ENCODE assay signal across 1 cellular context in genomic region chr13:47858042-47858677, GRCh38.
A peak's percentile ranks its signal among the peaks of the same experiment; 100 is the strongest.
TF ChIP-seq lines count a peak whose summit lies in the region.

No MANE protein-coding gene starts in this region.

TF ChIP-seq in HepG2, 621 proteins besides CTCF, POLR2A, EP300 and RAD21 (continued from another document):
- TF ChIP-seq, protein P1, sequence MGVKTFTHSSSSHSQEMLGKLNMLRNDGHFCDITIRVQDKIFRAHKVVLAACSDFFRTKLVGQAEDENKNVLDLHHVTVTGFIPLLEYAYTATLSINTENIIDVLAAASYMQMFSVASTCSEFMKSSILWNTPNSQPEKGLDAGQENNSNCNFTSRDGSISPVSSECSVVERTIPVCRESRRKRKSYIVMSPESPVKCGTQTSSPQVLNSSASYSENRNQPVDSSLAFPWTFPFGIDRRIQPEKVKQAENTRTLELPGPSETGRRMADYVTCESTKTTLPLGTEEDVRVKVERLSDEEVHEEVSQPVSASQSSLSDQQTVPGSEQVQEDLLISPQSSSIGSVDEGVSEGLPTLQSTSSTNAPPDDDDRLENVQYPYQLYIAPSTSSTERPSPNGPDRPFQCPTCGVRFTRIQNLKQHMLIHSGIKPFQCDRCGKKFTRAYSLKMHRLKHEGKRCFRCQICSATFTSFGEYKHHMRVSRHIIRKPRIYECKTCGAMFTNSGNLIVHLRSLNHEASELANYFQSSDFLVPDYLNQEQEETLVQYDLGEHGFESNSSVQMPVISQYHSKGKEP (CRISPR knock-in tag; IDR thresholded peaks at IDR 0.05): no peak
- no peak for TF ChIP-seq KLF6 (CRISPR knock-in tag; IDR thresholded peaks at IDR 0.05)
- no peak for TF ChIP-seq ZNF232 (CRISPR knock-in tag; IDR thresholded peaks at IDR 0.05; ENCODE audit: borderline replicate concordance)
- TF ChIP-seq ZNF34 (CRISPR knock-in tag; IDR thresholded peaks at IDR 0.05; ENCODE audit: borderline replicate concordance): no peak
- TF ChIP-seq ZBTB2 (CRISPR knock-in tag; IDR thresholded peaks at IDR 0.05; ENCODE audit: low read depth): no peak
- TF ChIP-seq, protein P2, sequence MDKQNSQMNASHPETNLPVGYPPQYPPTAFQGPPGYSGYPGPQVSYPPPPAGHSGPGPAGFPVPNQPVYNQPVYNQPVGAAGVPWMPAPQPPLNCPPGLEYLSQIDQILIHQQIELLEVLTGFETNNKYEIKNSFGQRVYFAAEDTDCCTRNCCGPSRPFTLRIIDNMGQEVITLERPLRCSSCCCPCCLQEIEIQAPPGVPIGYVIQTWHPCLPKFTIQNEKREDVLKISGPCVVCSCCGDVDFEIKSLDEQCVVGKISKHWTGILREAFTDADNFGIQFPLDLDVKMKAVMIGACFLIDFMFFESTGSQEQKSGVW (CRISPR knock-in tag; IDR thresholded peaks at IDR 0.05; ENCODE audit: borderline replicate concordance): no peak
- TF ChIP-seq FLYWCH1 (CRISPR knock-in tag; IDR thresholded peaks at IDR 0.05): no peak
- TF ChIP-seq TCF12 (IDR thresholded peaks at IDR 0.05): no peak
- no peak for TF ChIP-seq TCF12 (CRISPR knock-in tag; IDR thresholded peaks at IDR 0.05)
- TF ChIP-seq, protein P3, sequence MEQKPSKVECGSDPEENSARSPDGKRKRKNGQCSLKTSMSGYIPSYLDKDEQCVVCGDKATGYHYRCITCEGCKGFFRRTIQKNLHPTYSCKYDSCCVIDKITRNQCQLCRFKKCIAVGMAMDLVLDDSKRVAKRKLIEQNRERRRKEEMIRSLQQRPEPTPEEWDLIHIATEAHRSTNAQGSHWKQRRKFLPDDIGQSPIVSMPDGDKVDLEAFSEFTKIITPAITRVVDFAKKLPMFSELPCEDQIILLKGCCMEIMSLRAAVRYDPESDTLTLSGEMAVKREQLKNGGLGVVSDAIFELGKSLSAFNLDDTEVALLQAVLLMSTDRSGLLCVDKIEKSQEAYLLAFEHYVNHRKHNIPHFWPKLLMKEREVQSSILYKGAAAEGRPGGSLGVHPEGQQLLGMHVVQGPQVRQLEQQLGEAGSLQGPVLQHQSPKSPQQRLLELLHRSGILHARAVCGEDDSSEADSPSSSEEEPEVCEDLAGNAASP (CRISPR knock-in tag; IDR thresholded peaks at IDR 0.05; ENCODE audit: borderline replicate concordance): no peak
- TF ChIP-seq KLF11 (CRISPR knock-in tag; IDR thresholded peaks at IDR 0.05): no peak
- no peak for TF ChIP-seq NR3C1 (CRISPR knock-in tag; IDR thresholded peaks at IDR 0.05)
- TF ChIP-seq NCOA5 (CRISPR knock-in tag; IDR thresholded peaks at IDR 0.05): no peak
- TF ChIP-seq SOX5 (CRISPR knock-in tag; IDR thresholded peaks at IDR 0.05; ENCODE audit: borderline replicate concordance): 0 out of 2 replicates have a peak, but pooled peaks have one; percentile 20
- TF ChIP-seq ASH2L (IDR thresholded peaks at IDR 0.05; ENCODE audit: insufficient read length, low read depth, low read length): peak; percentile 25
- TF ChIP-seq, protein P4, sequence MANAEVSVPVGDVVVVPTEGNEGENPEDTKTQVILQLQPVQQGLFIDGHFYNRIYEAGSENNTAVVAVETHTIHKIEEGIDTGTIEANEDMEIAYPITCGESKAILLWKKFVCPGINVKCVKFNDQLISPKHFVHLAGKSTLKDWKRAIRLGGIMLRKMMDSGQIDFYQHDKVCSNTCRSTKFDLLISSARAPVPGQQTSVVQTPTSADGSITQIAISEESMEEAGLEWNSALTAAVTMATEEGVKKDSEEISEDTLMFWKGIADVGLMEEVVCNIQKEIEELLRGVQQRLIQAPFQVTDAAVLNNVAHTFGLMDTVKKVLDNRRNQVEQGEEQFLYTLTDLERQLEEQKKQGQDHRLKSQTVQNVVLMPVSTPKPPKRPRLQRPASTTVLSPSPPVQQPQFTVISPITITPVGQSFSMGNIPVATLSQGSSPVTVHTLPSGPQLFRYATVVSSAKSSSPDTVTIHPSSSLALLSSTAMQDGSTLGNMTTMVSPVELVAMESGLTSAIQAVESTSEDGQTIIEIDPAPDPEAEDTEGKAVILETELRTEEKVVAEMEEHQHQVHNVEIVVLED (CRISPR knock-in tag; IDR thresholded peaks at IDR 0.05; ENCODE audit: borderline replicate concordance): no peak
- TF ChIP-seq FOSL2 (CRISPR knock-in tag; IDR thresholded peaks at IDR 0.05): no peak
- TF ChIP-seq POGZ (CRISPR knock-in tag; IDR thresholded peaks at IDR 0.05): 0 out of 2 replicates have a peak, but pooled peaks have one; percentile 33
- no peak for TF ChIP-seq ZNF230 (CRISPR knock-in tag; IDR thresholded peaks at IDR 0.05)
- no peak for TF ChIP-seq TSC22D2 (CRISPR knock-in tag; IDR thresholded peaks at IDR 0.05; ENCODE audit: borderline replicate concordance)
- peak; percentile 53 for TF ChIP-seq ZNF644 (CRISPR knock-in tag; IDR thresholded peaks at IDR 0.05; ENCODE audit: low read depth)
- TF ChIP-seq RBAK (CRISPR knock-in tag; IDR thresholded peaks at IDR 0.05): no peak
- TF ChIP-seq ZNF550 (CRISPR knock-in tag; IDR thresholded peaks at IDR 0.05; ENCODE audit: borderline replicate concordance): no peak
- TF ChIP-seq ZMAT3 (CRISPR knock-in tag; conservative IDR thresholded peaks at IDR 0.05): no peak
- no peak for TF ChIP-seq STAT6 (CRISPR knock-in tag; IDR thresholded peaks at IDR 0.05; ENCODE audit: borderline replicate concordance)
- peak; percentile 31; the same call in 1 of the 2 replicates for TF ChIP-seq ZMYM4 (CRISPR knock-in tag; IDR thresholded peaks at IDR 0.05)
- TF ChIP-seq AGO2 (optimal IDR thresholded peaks at IDR 0.05; ENCODE audit: low read depth, low read length): no peak
- no peak for TF ChIP-seq SNAPC5 (CRISPR knock-in tag; IDR thresholded peaks at IDR 0.05; ENCODE audit: borderline replicate concordance)
- TF ChIP-seq ZBTB42 (CRISPR knock-in tag; IDR thresholded peaks at IDR 0.05): no peak
- no peak for TF ChIP-seq ZNF383 (CRISPR knock-in tag; IDR thresholded peaks at IDR 0.05; ENCODE audit: borderline replicate concordance)
- TF ChIP-seq PPARG (CRISPR knock-in tag; conservative IDR thresholded peaks at IDR 0.05): no peak
- TF ChIP-seq AKAP8 (CRISPR knock-in tag; IDR thresholded peaks at IDR 0.05): no peak
- no peak for TF ChIP-seq MTA3 (CRISPR knock-in tag; IDR thresholded peaks at IDR 0.05)
- no peak for TF ChIP-seq HNRNPH1 (optimal IDR thresholded peaks at IDR 0.05; ENCODE audit: low read depth, low read length)
- TF ChIP-seq ZNF10 (CRISPR knock-in tag; IDR thresholded peaks at IDR 0.05; ENCODE audit: borderline replicate concordance, low read depth): no peak
- TF ChIP-seq, protein P5, sequence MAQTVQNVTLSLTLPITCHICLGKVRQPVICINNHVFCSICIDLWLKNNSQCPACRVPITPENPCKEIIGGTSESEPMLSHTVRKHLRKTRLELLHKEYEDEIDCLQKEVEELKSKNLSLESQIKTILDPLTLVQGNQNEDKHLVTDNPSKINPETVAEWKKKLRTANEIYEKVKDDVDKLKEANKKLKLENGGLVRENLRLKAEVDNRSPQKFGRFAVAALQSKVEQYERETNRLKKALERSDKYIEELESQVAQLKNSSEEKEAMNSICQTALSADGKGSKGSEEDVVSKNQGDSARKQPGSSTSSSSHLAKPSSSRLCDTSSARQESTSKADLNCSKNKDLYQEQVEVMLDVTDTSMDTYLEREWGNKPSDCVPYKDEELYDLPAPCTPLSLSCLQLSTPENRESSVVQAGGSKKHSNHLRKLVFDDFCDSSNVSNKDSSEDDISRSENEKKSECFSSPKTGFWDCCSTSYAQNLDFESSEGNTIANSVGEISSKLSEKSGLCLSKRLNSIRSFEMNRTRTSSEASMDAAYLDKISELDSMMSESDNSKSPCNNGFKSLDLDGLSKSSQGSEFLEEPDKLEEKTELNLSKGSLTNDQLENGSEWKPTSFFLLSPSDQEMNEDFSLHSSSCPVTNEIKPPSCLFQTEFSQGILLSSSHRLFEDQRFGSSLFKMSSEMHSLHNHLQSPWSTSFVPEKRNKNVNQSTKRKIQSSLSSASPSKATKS (CRISPR knock-in tag; IDR thresholded peaks at IDR 0.05): no peak
- no peak for TF ChIP-seq GPBP1L1 (CRISPR knock-in tag; IDR thresholded peaks at IDR 0.05)
- TF ChIP-seq, protein P6, sequence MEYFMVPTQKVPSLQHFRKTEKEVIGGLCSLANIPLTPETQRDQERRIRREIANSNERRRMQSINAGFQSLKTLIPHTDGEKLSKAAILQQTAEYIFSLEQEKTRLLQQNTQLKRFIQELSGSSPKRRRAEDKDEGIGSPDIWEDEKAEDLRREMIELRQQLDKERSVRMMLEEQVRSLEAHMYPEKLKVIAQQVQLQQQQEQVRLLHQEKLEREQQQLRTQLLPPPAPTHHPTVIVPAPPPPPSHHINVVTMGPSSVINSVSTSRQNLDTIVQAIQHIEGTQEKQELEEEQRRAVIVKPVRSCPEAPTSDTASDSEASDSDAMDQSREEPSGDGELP (IDR thresholded peaks at IDR 0.05; ENCODE audit: borderline replicate concordance, low read depth): no peak
- TF ChIP-seq, protein P7, sequence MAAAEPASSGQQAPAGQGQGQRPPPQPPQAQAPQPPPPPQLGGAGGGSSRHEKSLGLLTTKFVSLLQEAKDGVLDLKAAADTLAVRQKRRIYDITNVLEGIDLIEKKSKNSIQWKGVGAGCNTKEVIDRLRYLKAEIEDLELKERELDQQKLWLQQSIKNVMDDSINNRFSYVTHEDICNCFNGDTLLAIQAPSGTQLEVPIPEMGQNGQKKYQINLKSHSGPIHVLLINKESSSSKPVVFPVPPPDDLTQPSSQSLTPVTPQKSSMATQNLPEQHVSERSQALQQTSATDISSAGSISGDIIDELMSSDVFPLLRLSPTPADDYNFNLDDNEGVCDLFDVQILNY (CRISPR knock-in tag; conservative IDR thresholded peaks at IDR 0.05): no peak
- TF ChIP-seq, protein P8, sequence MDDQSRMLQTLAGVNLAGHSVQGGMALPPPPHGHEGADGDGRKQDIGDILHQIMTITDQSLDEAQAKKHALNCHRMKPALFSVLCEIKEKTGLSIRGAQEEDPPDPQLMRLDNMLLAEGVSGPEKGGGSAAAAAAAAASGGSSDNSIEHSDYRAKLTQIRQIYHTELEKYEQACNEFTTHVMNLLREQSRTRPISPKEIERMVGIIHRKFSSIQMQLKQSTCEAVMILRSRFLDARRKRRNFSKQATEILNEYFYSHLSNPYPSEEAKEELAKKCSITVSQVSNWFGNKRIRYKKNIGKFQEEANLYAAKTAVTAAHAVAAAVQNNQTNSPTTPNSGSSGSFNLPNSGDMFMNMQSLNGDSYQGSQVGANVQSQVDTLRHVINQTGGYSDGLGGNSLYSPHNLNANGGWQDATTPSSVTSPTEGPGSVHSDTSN (CRISPR knock-in tag; IDR thresholded peaks at IDR 0.05; ENCODE audit: borderline replicate concordance): no peak
- TF ChIP-seq ADNP (CRISPR knock-in tag; IDR thresholded peaks at IDR 0.05): no peak
- no peak for TF ChIP-seq ZSCAN22 (CRISPR knock-in tag; IDR thresholded peaks at IDR 0.05)
- TF ChIP-seq SP5 (CRISPR knock-in tag; IDR thresholded peaks at IDR 0.05; ENCODE audit: borderline replicate concordance, low read depth): no peak
- no peak for TF ChIP-seq CBX1 (IDR thresholded peaks at IDR 0.05; ENCODE audit: low read depth)
